Comparison of ENCODE assay signal across 1 cellular context in genomic region chr17:30831257-30831656, GRCh38.
TF ChIP-seq lines count a peak whose summit lies in the region.

No MANE protein-coding gene starts in this region.

TF ChIP-seq in IMR-90, 13 proteins besides CTCF, POLR2A, EP300 and RAD21 (continued from another document):
- TF ChIP-seq, protein P1, sequence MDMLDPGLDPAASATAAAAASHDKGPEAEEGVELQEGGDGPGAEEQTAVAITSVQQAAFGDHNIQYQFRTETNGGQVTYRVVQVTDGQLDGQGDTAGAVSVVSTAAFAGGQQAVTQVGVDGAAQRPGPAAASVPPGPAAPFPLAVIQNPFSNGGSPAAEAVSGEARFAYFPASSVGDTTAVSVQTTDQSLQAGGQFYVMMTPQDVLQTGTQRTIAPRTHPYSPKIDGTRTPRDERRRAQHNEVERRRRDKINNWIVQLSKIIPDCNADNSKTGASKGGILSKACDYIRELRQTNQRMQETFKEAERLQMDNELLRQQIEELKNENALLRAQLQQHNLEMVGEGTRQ (IDR thresholded peaks at IDR 0.05; ENCODE audit: low read depth, low read length), result no peak
- TF ChIP-seq MAZ (IDR thresholded peaks at IDR 0.05; ENCODE audit: borderline replicate concordance, low read depth, low read length) (no peak), CEBPB (IDR thresholded peaks at IDR 0.05; ENCODE audit: low read depth, low read length) (no peak)
